13 cellular contexts compared by ENCODE assay signal in the genomic region with DNA sequence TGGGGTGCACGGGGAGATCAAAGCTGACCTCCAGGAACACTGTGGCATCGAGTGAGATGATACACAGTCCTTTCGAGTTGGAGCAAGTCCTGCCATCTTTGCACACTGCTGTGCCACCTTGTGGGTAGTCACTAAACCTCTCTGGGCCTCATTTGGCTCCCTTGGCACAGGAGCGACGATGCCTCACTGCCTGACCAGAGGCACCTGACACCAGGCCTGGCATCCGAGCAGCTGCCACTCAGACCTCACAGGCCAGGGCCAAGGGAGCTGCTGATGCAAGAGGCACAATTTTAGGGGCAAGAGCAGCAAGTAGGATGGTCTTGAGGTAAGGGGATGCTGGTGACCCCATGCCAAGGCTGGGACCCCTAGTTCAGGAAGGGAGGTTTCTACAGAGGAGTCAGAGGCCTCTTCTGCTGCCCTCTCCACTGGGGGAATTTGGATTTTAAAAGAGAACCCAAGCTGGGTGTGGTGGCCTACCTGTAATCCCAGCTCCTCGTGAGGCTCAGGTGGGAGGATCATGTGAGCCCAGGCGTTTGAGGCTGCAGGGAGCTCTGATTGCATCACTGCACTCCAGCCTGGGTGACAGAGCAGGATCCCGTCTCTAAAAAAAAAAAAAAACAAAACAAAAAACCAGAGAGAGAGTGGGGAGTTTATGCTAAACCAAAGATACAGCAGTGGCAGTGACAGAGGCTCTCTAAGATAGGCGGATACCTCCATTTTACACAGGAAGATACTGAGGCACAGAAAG. TPM values are rescaled to one million over a fixed set of nuclear protein-coding genes. Genes with fewer than 3 reads are reported as not detected.
DNase-seq lines count a peak whose midpoint lies in the region; ATAC-seq and TF ChIP-seq lines count a peak whose summit lies in the region.
"Had no signal": no experiment of that assay in that cellular context is flagged by ENCODE, and none has a peak within 500 bp of the region (broad histone marks: within the 10 kb centered on the region; RNA-seq: fewer than 3 reads in every experiment).

No MANE protein-coding gene starts in this region.

- no peak overlapping the region for H3K4me2 ChIP-seq in GM23338

- intact Hi-C loops in colonic mucosa (cut with DNase I): no loop called here

- peaks cover 46% of the 10 kb centered on the region for H3K4me1 Mint-ChIP-seq in GM23338

- no peak overlapping the region for H3K4me3 Mint-ChIP-seq in GM23338

- no peaks in the 10 kb centered on the region for H3K9me3 ChIP-seq in colonic mucosa

- no peak overlapping the region for H3K27ac Mint-ChIP-seq in GM23338

- TF ChIP-seq CTCF in GM23338 (conservative IDR thresholded peaks at IDR 0.05; ENCODE audit: low read depth in 2 of 2) (no peak), RWPE1 (conservative IDR thresholded peaks at IDR 0.05; ENCODE audit: low read depth) (no peak), colonic mucosa (IDR thresholded peaks at IDR 0.05) (no peak)

- no peaks in the 10 kb centered on the region for H3K36me3 Mint-ChIP-seq in GM23338 (ENCODE audit: low read depth)

- no peaks in the 10 kb centered on the region for H3K9me2 ChIP-seq in GM23338 (ENCODE audit: insufficient read depth)

- POLR2A ChIA-PET in RWPE1 (lab: Yijun Ruan, JAX; ENCODE audit: low non-redundant PET): interaction anchor here (1.2 kb wide), 2 partner anchors 12 to 18 kb away, joined by 3 to 4 read pairs; no protein-coding TSS in a partner anchor

- ATAC-seq in GM23338 (no peak), HG03280 (IDR thresholded peaks at IDR 0.05; ENCODE audit: unreplicated experiment) (no peak)

- CTCF ChIA-PET in RWPE1 (lab: Yijun Ruan, JAX): interaction anchor here (0.5 to 1.0 kb wide), 2 partner anchors 20 to 68 kb away, joined by 3 read pairs; no protein-coding TSS in a partner anchor

- no peaks in the 10 kb centered on the region for H3F3A ChIP-seq in GM23338 (replicated peaks; ENCODE audit: low read depth)

- H3K36me3 ChIP-seq in GM23338 (ENCODE audit: insufficient read depth): no peaks in the 10 kb centered on the region
- H3K36me3 ChIP-seq in colonic mucosa: no peaks in the 10 kb centered on the region

- no peaks in the 10 kb centered on the region for H3K79me2 ChIP-seq in GM23338 (replicated peaks; ENCODE audit: insufficient read depth)

- peak overlapping the region in 1 of 2 donors; percentile 96 for H3K9ac ChIP-seq in colonic mucosa (ENCODE audit: low read depth in 2 of 2, low read length in 2 of 2)

- H2AFZ ChIP-seq in GM23338: peak overlapping the region; percentile 43; the same call in 1 of the 2 replicates

- peaks cover 20% of the 10 kb centered on the region for H3K27me3 Mint-ChIP-seq in GM23338 (ENCODE audit: insufficient read depth, low read depth, poor library complexity)

- H3K4me3 ChIP-seq in GM23338 (no peak overlapping the region), skin epidermis (peak overlapping the region in 4 of 7 experiments; percentile 24 to 46 (median 32)), colonic mucosa (no peak overlapping the region)

- H3K9me3 Mint-ChIP-seq in GM23338: no peaks in the 10 kb centered on the region

- H3K4me1 ChIP-seq in GM23338 (ENCODE audit: insufficient read depth) (0 out of 2 replicates have a peak, but pooled peaks cover 5% of the 10 kb centered on the region), colonic mucosa (no peaks in the 10 kb centered on the region)

- DNase-seq in GM23338 (ENCODE audit: low spot score) (no peak), RWPE1 (ENCODE audit: low spot score) (no peak), inferior parietal cortex (ENCODE audit: extremely low spot score) (peak; percentile 2), colonic mucosa (no peak)
- no peak for DNase-seq in activated CD4-positive, CD25-positive, alpha-beta regulatory T cell treated with anti-CD3 and anti-CD28 coated beads, Interleukin-2, amount 50 U/mL, for 72 hours
- DNase-seq: activated CD4-positive, alpha-beta T cell treated with anti-CD3 and anti-CD28 coated beads, Interleukin-2, amount 50 U/mL, for 4 hours; foreskin fibroblast; NCI-H1436 treated with DMSO at 0.1 percent for 48 hours; stimulated activated naive CD4-positive, alpha-beta T cell; T-helper 1 cell had no signal

- H3K27ac ChIP-seq in GM23338 (ENCODE audit: low read depth) (no peak overlapping the region), RWPE1 (peak overlapping the region; percentile 95), skin epidermis (peak overlapping the region in 20 of 21 experiments; percentile 58 to 96 (median 88)), colonic mucosa (no peak overlapping the region)

- H3K27me3 ChIP-seq in GM23338 (ENCODE audit: insufficient read depth): no peaks in the 10 kb centered on the region
- no peaks in the 10 kb centered on the region for H3K27me3 ChIP-seq in colonic mucosa

- H4K20me1 ChIP-seq in GM23338 (replicated peaks; ENCODE audit: insufficient read depth): no peaks in the 10 kb centered on the region

TF ChIP-seq in GM23338, 12 proteins besides CTCF, POLR2A, EP300 and RAD21 (continues in another document):
- no peak for TF ChIP-seq NANOG (IDR thresholded peaks at IDR 0.05; ENCODE audit: borderline replicate concordance)
- TF ChIP-seq JUNB (IDR thresholded peaks at IDR 0.05; ENCODE audit: unreplicated experiment): no peak
- TF ChIP-seq, protein P1, sequence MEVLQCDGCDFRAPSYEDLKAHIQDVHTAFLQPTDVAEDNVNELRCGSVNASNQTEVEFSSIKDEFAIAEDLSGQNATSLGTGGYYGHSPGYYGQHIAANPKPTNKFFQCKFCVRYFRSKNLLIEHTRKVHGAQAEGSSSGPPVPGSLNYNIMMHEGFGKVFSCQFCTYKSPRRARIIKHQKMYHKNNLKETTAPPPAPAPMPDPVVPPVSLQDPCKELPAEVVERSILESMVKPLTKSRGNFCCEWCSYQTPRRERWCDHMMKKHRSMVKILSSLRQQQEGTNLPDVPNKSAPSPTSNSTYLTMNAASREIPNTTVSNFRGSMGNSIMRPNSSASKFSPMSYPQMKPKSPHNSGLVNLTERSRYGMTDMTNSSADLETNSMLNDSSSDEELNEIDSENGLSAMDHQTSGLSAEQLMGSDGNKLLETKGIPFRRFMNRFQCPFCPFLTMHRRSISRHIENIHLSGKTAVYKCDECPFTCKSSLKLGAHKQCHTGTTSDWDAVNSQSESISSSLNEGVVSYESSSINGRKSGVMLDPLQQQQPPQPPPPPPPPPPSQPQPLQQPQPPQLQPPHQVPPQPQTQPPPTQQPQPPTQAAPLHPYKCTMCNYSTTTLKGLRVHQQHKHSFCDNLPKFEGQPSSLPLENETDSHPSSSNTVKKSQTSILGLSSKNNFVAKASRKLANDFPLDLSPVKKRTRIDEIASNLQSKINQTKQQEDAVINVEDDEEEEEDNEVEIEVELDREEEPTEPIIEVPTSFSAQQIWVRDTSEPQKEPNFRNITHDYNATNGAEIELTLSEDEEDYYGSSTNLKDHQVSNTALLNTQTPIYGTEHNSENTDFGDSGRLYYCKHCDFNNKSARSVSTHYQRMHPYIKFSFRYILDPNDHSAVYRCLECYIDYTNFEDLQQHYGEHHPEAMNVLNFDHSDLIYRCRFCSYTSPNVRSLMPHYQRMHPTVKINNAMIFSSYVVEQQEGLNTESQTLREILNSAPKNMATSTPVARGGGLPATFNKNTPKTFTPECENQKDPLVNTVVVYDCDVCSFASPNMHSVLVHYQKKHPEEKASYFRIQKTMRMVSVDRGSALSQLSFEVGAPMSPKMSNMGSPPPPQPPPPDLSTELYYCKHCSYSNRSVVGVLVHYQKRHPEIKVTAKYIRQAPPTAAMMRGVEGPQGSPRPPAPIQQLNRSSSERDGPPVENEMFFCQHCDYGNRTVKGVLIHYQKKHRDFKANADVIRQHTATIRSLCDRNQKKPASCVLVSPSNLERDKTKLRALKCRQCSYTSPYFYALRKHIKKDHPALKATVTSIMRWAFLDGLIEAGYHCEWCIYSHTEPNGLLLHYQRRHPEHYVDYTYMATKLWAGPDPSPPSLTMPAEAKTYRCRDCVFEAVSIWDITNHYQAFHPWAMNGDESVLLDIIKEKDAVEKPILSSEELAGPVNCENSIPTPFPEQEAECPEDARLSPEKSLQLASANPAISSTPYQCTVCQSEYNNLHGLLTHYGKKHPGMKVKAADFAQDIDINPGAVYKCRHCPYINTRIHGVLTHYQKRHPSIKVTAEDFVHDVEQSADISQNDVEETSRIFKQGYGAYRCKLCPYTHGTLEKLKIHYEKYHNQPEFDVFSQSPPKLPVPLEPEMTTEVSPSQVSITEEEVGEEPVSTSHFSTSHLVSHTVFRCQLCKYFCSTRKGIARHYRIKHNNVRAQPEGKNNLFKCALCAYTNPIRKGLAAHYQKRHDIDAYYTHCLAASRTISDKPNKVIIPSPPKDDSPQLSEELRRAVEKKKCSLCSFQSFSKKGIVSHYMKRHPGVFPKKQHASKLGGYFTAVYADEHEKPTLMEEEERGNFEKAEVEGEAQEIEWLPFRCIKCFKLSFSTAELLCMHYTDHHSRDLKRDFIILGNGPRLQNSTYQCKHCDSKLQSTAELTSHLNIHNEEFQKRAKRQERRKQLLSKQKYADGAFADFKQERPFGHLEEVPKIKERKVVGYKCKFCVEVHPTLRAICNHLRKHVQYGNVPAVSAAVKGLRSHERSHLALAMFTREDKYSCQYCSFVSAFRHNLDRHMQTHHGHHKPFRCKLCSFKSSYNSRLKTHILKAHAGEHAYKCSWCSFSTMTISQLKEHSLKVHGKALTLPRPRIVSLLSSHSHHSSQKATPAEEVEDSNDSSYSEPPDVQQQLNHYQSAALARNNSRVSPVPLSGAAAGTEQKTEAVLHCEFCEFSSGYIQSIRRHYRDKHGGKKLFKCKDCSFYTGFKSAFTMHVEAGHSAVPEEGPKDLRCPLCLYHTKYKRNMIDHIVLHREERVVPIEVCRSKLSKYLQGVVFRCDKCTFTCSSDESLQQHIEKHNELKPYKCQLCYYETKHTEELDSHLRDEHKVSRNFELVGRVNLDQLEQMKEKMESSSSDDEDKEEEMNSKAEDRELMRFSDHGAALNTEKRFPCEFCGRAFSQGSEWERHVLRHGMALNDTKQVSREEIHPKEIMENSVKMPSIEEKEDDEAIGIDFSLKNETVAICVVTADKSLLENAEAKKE (CRISPR knock-in tag; IDR thresholded peaks at IDR 0.05): no peak
- no peak for TF ChIP-seq POLR2AphosphoS5 (IDR thresholded peaks at IDR 0.05; ENCODE audit: low read depth)
- TF ChIP-seq ZNF114 (CRISPR knock-in tag; IDR thresholded peaks at IDR 0.05): no peak
- no peak for TF ChIP-seq ZNF331 (CRISPR knock-in tag; IDR thresholded peaks at IDR 0.05; ENCODE audit: low read depth)
- TF ChIP-seq CREB1 (CRISPR knock-in tag; IDR thresholded peaks at IDR 0.05; ENCODE audit: low read depth): no peak

RNA-seq across cellular contexts. Expression of a gene that starts 6.7 kb away (rescaled TPM):
- 0.12 and 0.14 TPM in 2 replicates for total RNA-seq in GM23338 (2014; rRNA removed; shearing (Covaris generic))
- polyA plus RNA-seq in GM23338 (2016; fragmentation: Nextera tagmentation; extraction: Ambion mirVana): 0.09 and 0.47 TPM in 2 replicates
- total RNA-seq in colonic mucosa: 100 to 1,000 TPM in 1 of 2 donors, 10 to 100 TPM in 1; 68.9 to 126 TPM

RNA-seq across cellular contexts. Expression of a gene that starts 46.4 kb away (rescaled TPM):
- not detected in 2 replicates for total RNA-seq in GM23338 (2014; rRNA removed; shearing (Covaris generic))
- polyA plus RNA-seq in GM23338 (2016; fragmentation: Nextera tagmentation; extraction: Ambion mirVana): not detected in 2 replicates
- under 1 TPM; 0.27 to 0.82 TPM for total RNA-seq in colonic mucosa
- total RNA-seq: kidney epithelial cell had no signal

Comparison
In these comparisons a context has a peak if more than half of its experiments do, and no peak if none do; other contexts are left out.
1. H3K27ac ChIP-seq: peak in RWPE1 (single experiment) and skin epidermis (20 of 21); none in GM23338 (single experiment) and colonic mucosa (single experiment).
2. H3K4me3 ChIP-seq: peak in skin epidermis (4 of 7); none in GM23338 (single experiment) and colonic mucosa (single experiment).
3. RNA of a gene that starts 6.7 kb away (total RNA-seq): 68.9 to 126 TPM in colonic mucosa; 0.12 to 0.14 TPM in GM23338; every median in the first group is over 10 times any median in the second.